In genomic region chr11:111399187-111400031, GRCh38 we compare ENCODE assay signal across 1 cellular context.
TF ChIP-seq lines count a peak whose summit lies in the region.

No MANE protein-coding gene starts in this region.

TF ChIP-seq in HepG2, 621 proteins besides CTCF, POLR2A, EP300 and RAD21 (continued from another document and continues in another):
- TF ChIP-seq THYN1 (CRISPR knock-in tag; IDR thresholded peaks at IDR 0.05; ENCODE audit: borderline replicate concordance, low read depth), result no peak
- no peak for TF ChIP-seq FLYWCH1 (CRISPR knock-in tag; IDR thresholded peaks at IDR 0.05)
- no peak for TF ChIP-seq EHMT2 (IDR thresholded peaks at IDR 0.05; ENCODE audit: borderline replicate concordance, low read depth, low read length)
- no peak for TF ChIP-seq TAF15 (IDR thresholded peaks at IDR 0.05; ENCODE audit: low read depth, low read length, poor library complexity, severe bottlenecking)
- 0 out of 2 replicates have a peak, but pooled peaks have one; percentile 43 for TF ChIP-seq GATAD2A (CRISPR knock-in tag; IDR thresholded peaks at IDR 0.05)
- no peak for TF ChIP-seq ZBTB25 (CRISPR knock-in tag; IDR thresholded peaks at IDR 0.05)
- no peak for TF ChIP-seq ZNF530 (CRISPR knock-in tag; IDR thresholded peaks at IDR 0.05; ENCODE audit: low read depth)
- TF ChIP-seq MYC (CRISPR knock-in tag; IDR thresholded peaks at IDR 0.05; ENCODE audit: borderline replicate concordance), result no peak
- peak; percentile 28; the same call in 1 of the 2 replicates for TF ChIP-seq BCL6 (CRISPR knock-in tag; IDR thresholded peaks at IDR 0.05)
- TF ChIP-seq RXRB (CRISPR knock-in tag; IDR thresholded peaks at IDR 0.05; ENCODE audit: borderline replicate concordance), result 0 out of 2 replicates have a peak, but pooled peaks have one; percentile 13
- TF ChIP-seq ZBTB7B (CRISPR knock-in tag; IDR thresholded peaks at IDR 0.05), result no peak
- no peak for TF ChIP-seq SMAD3 (CRISPR knock-in tag; IDR thresholded peaks at IDR 0.05)
- TF ChIP-seq MED1 (CRISPR knock-in tag; IDR thresholded peaks at IDR 0.05), result peak; percentile 40
- 0 out of 2 replicates have a peak, but pooled peaks have one; percentile 27 for TF ChIP-seq ZNF430 (CRISPR knock-in tag; IDR thresholded peaks at IDR 0.05)
- TF ChIP-seq, protein P1, sequence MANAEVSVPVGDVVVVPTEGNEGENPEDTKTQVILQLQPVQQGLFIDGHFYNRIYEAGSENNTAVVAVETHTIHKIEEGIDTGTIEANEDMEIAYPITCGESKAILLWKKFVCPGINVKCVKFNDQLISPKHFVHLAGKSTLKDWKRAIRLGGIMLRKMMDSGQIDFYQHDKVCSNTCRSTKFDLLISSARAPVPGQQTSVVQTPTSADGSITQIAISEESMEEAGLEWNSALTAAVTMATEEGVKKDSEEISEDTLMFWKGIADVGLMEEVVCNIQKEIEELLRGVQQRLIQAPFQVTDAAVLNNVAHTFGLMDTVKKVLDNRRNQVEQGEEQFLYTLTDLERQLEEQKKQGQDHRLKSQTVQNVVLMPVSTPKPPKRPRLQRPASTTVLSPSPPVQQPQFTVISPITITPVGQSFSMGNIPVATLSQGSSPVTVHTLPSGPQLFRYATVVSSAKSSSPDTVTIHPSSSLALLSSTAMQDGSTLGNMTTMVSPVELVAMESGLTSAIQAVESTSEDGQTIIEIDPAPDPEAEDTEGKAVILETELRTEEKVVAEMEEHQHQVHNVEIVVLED (CRISPR knock-in tag; IDR thresholded peaks at IDR 0.05; ENCODE audit: borderline replicate concordance), result no peak
- no peak for TF ChIP-seq PTBP1 (IDR thresholded peaks at IDR 0.05; ENCODE audit: low read depth, low read length, poor library complexity, severe bottlenecking)
- peak; percentile 72; the same call in 1 of the 2 replicates for TF ChIP-seq ZNF644 (CRISPR knock-in tag; IDR thresholded peaks at IDR 0.05; ENCODE audit: low read depth)
- TF ChIP-seq KLF16 (CRISPR knock-in tag; IDR thresholded peaks at IDR 0.05), result no peak
- no peak for TF ChIP-seq SETDB1 (CRISPR knock-in tag; IDR thresholded peaks at IDR 0.05; ENCODE audit: borderline replicate concordance)
- no peak for TF ChIP-seq ZNF646 (CRISPR knock-in tag; IDR thresholded peaks at IDR 0.05)
- no peak for TF ChIP-seq EEA1 (CRISPR knock-in tag; IDR thresholded peaks at IDR 0.05; ENCODE audit: borderline replicate concordance)
- TF ChIP-seq XRCC5 (optimal IDR thresholded peaks at IDR 0.05; ENCODE audit: low read length), result no peak
- TF ChIP-seq, protein P2, sequence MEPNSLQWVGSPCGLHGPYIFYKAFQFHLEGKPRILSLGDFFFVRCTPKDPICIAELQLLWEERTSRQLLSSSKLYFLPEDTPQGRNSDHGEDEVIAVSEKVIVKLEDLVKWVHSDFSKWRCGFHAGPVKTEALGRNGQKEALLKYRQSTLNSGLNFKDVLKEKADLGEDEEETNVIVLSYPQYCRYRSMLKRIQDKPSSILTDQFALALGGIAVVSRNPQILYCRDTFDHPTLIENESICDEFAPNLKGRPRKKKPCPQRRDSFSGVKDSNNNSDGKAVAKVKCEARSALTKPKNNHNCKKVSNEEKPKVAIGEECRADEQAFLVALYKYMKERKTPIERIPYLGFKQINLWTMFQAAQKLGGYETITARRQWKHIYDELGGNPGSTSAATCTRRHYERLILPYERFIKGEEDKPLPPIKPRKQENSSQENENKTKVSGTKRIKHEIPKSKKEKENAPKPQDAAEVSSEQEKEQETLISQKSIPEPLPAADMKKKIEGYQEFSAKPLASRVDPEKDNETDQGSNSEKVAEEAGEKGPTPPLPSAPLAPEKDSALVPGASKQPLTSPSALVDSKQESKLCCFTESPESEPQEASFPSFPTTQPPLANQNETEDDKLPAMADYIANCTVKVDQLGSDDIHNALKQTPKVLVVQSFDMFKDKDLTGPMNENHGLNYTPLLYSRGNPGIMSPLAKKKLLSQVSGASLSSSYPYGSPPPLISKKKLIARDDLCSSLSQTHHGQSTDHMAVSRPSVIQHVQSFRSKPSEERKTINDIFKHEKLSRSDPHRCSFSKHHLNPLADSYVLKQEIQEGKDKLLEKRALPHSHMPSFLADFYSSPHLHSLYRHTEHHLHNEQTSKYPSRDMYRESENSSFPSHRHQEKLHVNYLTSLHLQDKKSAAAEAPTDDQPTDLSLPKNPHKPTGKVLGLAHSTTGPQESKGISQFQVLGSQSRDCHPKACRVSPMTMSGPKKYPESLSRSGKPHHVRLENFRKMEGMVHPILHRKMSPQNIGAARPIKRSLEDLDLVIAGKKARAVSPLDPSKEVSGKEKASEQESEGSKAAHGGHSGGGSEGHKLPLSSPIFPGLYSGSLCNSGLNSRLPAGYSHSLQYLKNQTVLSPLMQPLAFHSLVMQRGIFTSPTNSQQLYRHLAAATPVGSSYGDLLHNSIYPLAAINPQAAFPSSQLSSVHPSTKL (CRISPR knock-in tag; IDR thresholded peaks at IDR 0.05), result peak; percentile 45; the same call in 1 of the 2 replicates
- TF ChIP-seq, protein P3, sequence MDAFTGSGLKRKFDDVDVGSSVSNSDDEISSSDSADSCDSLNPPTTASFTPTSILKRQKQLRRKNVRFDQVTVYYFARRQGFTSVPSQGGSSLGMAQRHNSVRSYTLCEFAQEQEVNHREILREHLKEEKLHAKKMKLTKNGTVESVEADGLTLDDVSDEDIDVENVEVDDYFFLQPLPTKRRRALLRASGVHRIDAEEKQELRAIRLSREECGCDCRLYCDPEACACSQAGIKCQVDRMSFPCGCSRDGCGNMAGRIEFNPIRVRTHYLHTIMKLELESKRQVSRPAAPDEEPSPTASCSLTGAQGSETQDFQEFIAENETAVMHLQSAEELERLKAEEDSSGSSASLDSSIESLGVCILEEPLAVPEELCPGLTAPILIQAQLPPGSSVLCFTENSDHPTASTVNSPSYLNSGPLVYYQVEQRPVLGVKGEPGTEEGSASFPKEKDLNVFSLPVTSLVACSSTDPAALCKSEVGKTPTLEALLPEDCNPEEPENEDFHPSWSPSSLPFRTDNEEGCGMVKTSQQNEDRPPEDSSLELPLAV (CRISPR knock-in tag; conservative IDR thresholded peaks at IDR 0.05; ENCODE audit: low read depth), result no peak
- TF ChIP-seq BRD4 (CRISPR knock-in tag; IDR thresholded peaks at IDR 0.05), result no peak
- TF ChIP-seq ZFP1 (CRISPR knock-in tag; IDR thresholded peaks at IDR 0.05), result no peak
- TF ChIP-seq SYNCRIP (IDR thresholded peaks at IDR 0.05; ENCODE audit: insufficient read depth, low read depth, low read length), result no peak
- TF ChIP-seq ZNF510 (CRISPR knock-in tag; IDR thresholded peaks at IDR 0.05; ENCODE audit: low read depth), result no peak
- TF ChIP-seq ZNF773 (CRISPR knock-in tag; IDR thresholded peaks at IDR 0.05; ENCODE audit: borderline replicate concordance), result no peak
- no peak for TF ChIP-seq MAFK (conservative IDR thresholded peaks at IDR 0.05 in 1 of 2, IDR thresholded peaks at IDR 0.05 in 1 of 2; ENCODE audit: low read length in 2 of 2)
- TF ChIP-seq KDM5A (IDR thresholded peaks at IDR 0.05; ENCODE audit: borderline replicate concordance, low read length), result no peak
- no peak for TF ChIP-seq ZNF407 (CRISPR knock-in tag; IDR thresholded peaks at IDR 0.05; ENCODE audit: not compliant biosample characterization)
